8 cellular contexts compared by ENCODE assay signal in genomic region chr19:46728693-46729339, GRCh38. TPM values are rescaled to one million over a fixed set of nuclear protein-coding genes. Genes with fewer than 3 reads are reported as not detected.
DNase-seq lines count a peak whose midpoint lies in the region; ATAC-seq and TF ChIP-seq lines count a peak whose summit lies in the region.

No MANE protein-coding gene starts in this region.

- H3K4me1 ChIP-seq in PC-3 (ENCODE audit: insufficient read depth, low read length) (peaks cover 35% of the 10 kb centered on the region), ovary (ENCODE audit: insufficient read depth) (no peaks in the 10 kb centered on the region), tibial artery (peaks cover 0 to 10% (median 0%) of the 10 kb centered on the region in 4 donors)

- no peaks in the 10 kb centered on the region for H3K9me3 ChIP-seq in PC-3 (ENCODE audit: low read length)
- H3K9me3 ChIP-seq in ovary = no peaks in the 10 kb centered on the region
- H3K9me3 ChIP-seq in tibial artery = no peaks in the 10 kb centered on the region

- H3K9me2 ChIP-seq in PC-3 (replicated peaks; ENCODE audit: low read length) = no peaks in the 10 kb centered on the region

- H4K20me1 ChIP-seq in PC-3 (ENCODE audit: low read length) = peaks cover 8% of the 10 kb centered on the region; the same call in 1 of the 2 replicates

- H3F3A ChIP-seq in PC-3 (ENCODE audit: low read length, unreplicated experiment) = no peaks in the 10 kb centered on the region

- H3K79me2 ChIP-seq in PC-3 (ENCODE audit: low read length) = peaks cover 48% of the 10 kb centered on the region

- WGBS in ovary, 3 donors = 24 to 34% (median 28%) methylated on average over 20 of the region's 20 CpGs

- H3K27me3 ChIP-seq in PC-3 (ENCODE audit: low read length) = no peaks in the 10 kb centered on the region
- no peaks in the 10 kb centered on the region for H3K27me3 ChIP-seq in ovary
- no peaks in the 10 kb centered on the region for H3K27me3 ChIP-seq in tibial artery

- peaks cover 31% of the 10 kb centered on the region for H3K36me3 ChIP-seq in PC-3 (ENCODE audit: low read depth, low read length)
- no peaks in the 10 kb centered on the region for H3K36me3 ChIP-seq in ovary
- H3K36me3 ChIP-seq in tibial artery = peaks cover 64 to 100% (median 93%) of the 10 kb centered on the region in 3 donors

- no peak for ATAC-seq in PC-3
- ATAC-seq in GM19395 (IDR thresholded peaks at IDR 0.05; ENCODE audit: unreplicated experiment) = no peak

- no peak overlapping the region for H3K27ac ChIP-seq in PC-3 (ENCODE audit: low read length)
- H3K27ac ChIP-seq in ovary = peak overlapping the region; percentile 6 to 39
- H3K27ac ChIP-seq in tibial artery = no peak overlapping the region

- TF ChIP-seq CTCF in PC-3 (conservative IDR thresholded peaks at IDR 0.05; ENCODE audit: low read depth, low read length) (peak; percentile 79), fibroblast of the aortic adventitia (IDR thresholded peaks at IDR 0.05; ENCODE audit: insufficient read depth, low read length) (peak; percentile 93), ovary (IDR thresholded peaks at IDR 0.05) (peak; percentile 81 to 97 (median 89)), tibial artery (IDR thresholded peaks at IDR 0.05) (peak; percentile 87 to 99)

- H3K9ac ChIP-seq in PC-3 (ENCODE audit: low read length) = no peak overlapping the region

- intact Hi-C loops in PC-3 (cut with micrococcal nuclease) (no loop called here), ovary (cut with DNase I) (loop anchor here in 1 of 4 donors (2.0 kb wide), 1 partner anchor 24 kb away; no protein-coding TSS in a partner anchor), tibial artery (cut with DNase I; ENCODE audit: low total_unique reads) (no loop called here)

- CTCF ChIA-PET in PC-3 (lab: Charles Lee) = interaction anchor here (0.5 to 0.7 kb wide), 3 partner anchors 12 to 385 kb away, joined by 4 to 7 read pairs (median 6); partner anchors contain the start of genes PRKD2 and ZC3H4

- no peak for TF ChIP-seq EP300 in ovary (IDR thresholded peaks at IDR 0.05)

- H3K4me2 ChIP-seq in PC-3 (ENCODE audit: low read length) = no peak overlapping the region

- no peak overlapping the region for H2AFZ ChIP-seq in PC-3 (ENCODE audit: low read length)

- no peak for TF ChIP-seq POLR2A in ovary (IDR thresholded peaks at IDR 0.05)

- H3K4me3 ChIP-seq in PC-3 (ENCODE audit: low read length) = no peak overlapping the region
- H3K4me3 ChIP-seq in fibroblast of the aortic adventitia (ENCODE audit: low read depth, low read length) = no peak overlapping the region
- no peak overlapping the region for H3K4me3 ChIP-seq in ovary
- no peak overlapping the region for H3K4me3 ChIP-seq in tibial artery

- BruUV-seq in PC-3 (replicated peaks; lab: Mats Ljungman, UMichigan) = no TSS peak

- DNase-seq in SIG-M5 treated with dmso at 0.1 percent for 504 hours (lab: John Stamatoyannopoulos, UW; ENCODE audit: unreplicated experiment) (peak; percentile 8), SIG-M5 (lab: John Stamatoyannopoulos, UW) (no peak), PC-3 (peak; percentile 34), fibroblast of the aortic adventitia (ENCODE audit: low read depth) (peak; percentile 53), ovary (peak; percentile 65 to 86 (median 81)), tibial artery (peak in 1 of 2 donors; percentile 59)
- DNase-seq in activated T-helper 1 cell treated with anti-CD3 and anti-CD28 coated beads, Interleukin-2, amount 50 U/mL, for 16 hours (ENCODE audit: low read depth in 1 of 2, low spot score in 1 of 2) = peak; percentile 72 to 75

- POLR2A ChIA-PET in PC-3 (lab: Charles Lee; ENCODE audit: unreplicated experiment) = no interaction called here

RNA-seq across cellular contexts. Expression of gene PRKD2, which starts 11.9 kb away (rescaled TPM):
- total RNA-seq in PC-3 (2014; rRNA removed) (24.1 and 32.9 TPM in 2 replicates), fibroblast of the aortic adventitia (ENCODE audit: low replicate concordance) (8.0 and 9.7 TPM in 2 replicates), ovary (10 to 100 TPM; 21.2 to 55.4 (median 46.6) TPM)
- 10 to 100 TPM; 17.7 to 29.7 TPM for polyA plus RNA-seq in ovary

RNA-seq across cellular contexts. Expression of gene FKRP, which starts 17.0 kb away (rescaled TPM):
- 14.3 and 18.4 TPM in 2 replicates for total RNA-seq in PC-3 (2014; rRNA removed)
- total RNA-seq in fibroblast of the aortic adventitia (ENCODE audit: low replicate concordance) = 11.8 and 13.2 TPM in 2 replicates
- 10 to 100 TPM; 10.9 to 24.4 (median 19.0) TPM for total RNA-seq in ovary
- 10 to 100 TPM; 10.7 to 12.0 TPM for polyA plus RNA-seq in ovary

RNA-seq across cellular contexts. Expression of gene STRN4, which starts 17.4 kb away (rescaled TPM):
- total RNA-seq in PC-3 (2014; rRNA removed) = 62.7 and 83.9 TPM in 2 replicates
- total RNA-seq in fibroblast of the aortic adventitia (ENCODE audit: low replicate concordance) = 45.3 and 45.9 TPM in 2 replicates
- 10 to 100 TPM; 37.3 to 85.3 (median 59.1) TPM for total RNA-seq in ovary
- 10 to 100 TPM; 34.8 to 59.3 TPM for polyA plus RNA-seq in ovary

RNA-seq across cellular contexts. Expression of gene SLC1A5, which starts 59.6 kb away (rescaled TPM):
- 97.4 and 117 TPM in 2 replicates for total RNA-seq in PC-3 (2014; rRNA removed)
- total RNA-seq in fibroblast of the aortic adventitia (ENCODE audit: low replicate concordance) = 84.1 and 158 TPM in 2 replicates
- total RNA-seq in ovary = 100 to 1,000 TPM in 1 of 7 donors, 10 to 100 TPM in 6; 42.4 to 339 (median 65.1) TPM
- polyA plus RNA-seq in ovary = 10 to 100 TPM; 26.8 to 47.9 TPM

Comparison
In these comparisons a context has a peak if more than half of its experiments do, and no peak if none do; other contexts are left out.
1. H3K27ac ChIP-seq: peak in ovary (2 of 2); none in PC-3 (single experiment) and tibial artery (0 of 2).
2. Peak in every context shown above with its lines, with median percentiles within 50 percentile points of each other: CTCF ChIP-seq.